9 cellular contexts compared by ENCODE assay signal in the genomic region with DNA sequence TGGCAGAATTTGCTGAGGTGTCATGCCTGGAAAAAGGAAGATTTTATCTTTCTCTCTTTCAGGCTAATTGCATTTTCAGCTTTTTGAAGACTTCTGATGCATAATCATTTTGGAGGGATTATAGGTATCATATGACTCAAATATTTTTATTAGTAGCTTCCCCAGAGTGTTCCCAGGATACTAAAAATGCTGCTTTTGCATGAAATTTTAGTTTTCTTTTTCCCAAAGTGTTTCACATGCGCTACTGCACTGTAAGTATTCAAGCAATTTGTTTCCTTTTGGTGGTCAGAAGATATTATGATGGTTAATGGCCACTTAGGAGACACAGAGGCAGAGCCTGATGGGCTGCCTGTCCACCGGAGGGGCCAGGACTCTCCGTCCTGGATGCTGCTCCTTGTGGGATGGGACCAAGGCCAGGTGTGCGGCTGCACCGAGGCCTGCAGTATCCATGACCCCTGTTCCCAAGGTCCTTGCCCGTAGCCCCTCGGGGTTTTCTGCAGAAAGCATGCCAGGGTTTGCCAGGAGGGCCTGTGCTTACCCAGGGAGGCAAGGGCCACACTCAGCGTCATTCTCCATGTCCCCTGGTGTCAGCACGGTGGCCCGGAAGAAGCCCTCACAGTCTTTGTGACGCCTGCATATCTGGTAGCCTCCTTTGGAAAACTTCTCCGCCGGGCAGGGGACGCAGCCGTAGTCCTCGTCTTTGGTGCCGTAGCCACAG.
"Had no signal": no experiment of that assay in that cellular context is flagged by ENCODE, and none has a peak within 500 bp of the region (broad histone marks: within the 10 kb centered on the region; RNA-seq: fewer than 3 reads in every experiment).

No MANE protein-coding gene starts in this region.

- H3K27me3 ChIP-seq: body of pancreas, upper lobe of left lung had no signal

- H3K9me3 ChIP-seq: body of pancreas, psoas muscle, upper lobe of left lung had no signal

- H3K4me3 ChIP-seq: body of pancreas, lung, psoas muscle, upper lobe of left lung had no signal

- H3K9me3 Mint-ChIP-seq: activated naive CD4-positive, alpha-beta T cell treated with anti-CD3 and anti-CD28 coated beads, Interleukin-2, amount 50 U/mL, for 72 hours; naive thymus-derived CD4-positive, alpha-beta T cell; T-helper 1 cell treated with Interleukin-12 subunit alpha and Interleukin-12 subunit beta and Interleukin-4 antibody, amounts not matched to agents 30 μg/mL and 1 μg/mL, for 36 hours had no signal

- H3K36me3 ChIP-seq: upper lobe of left lung had no signal

- DNase-seq: activated effector memory CD4-positive, alpha-beta T cell treated with Interleukin-2 at 50 U/mL for 16 hours; left cardiac atrium; psoas muscle; upper lobe of left lung had no signal

- H3K36me3 Mint-ChIP-seq: activated naive CD4-positive, alpha-beta T cell treated with anti-CD3 and anti-CD28 coated beads, Interleukin-2, amount 50 U/mL, for 72 hours had no signal

- ATAC-seq: psoas muscle had no signal

- H3K27ac ChIP-seq: body of pancreas, psoas muscle, upper lobe of left lung had no signal

- H3K4me3 Mint-ChIP-seq: naive thymus-derived CD4-positive, alpha-beta T cell; T-helper 1 cell treated with Interleukin-12 subunit alpha and Interleukin-12 subunit beta and Interleukin-4 antibody, amounts not matched to agents 30 μg/mL and 1 μg/mL, for 36 hours had no signal

- H3K4me1 ChIP-seq: body of pancreas, upper lobe of left lung had no signal

- H3K27me3 Mint-ChIP-seq: naive thymus-derived CD4-positive, alpha-beta T cell had no signal

- H3K27ac Mint-ChIP-seq: activated naive CD4-positive, alpha-beta T cell treated with anti-CD3 and anti-CD28 coated beads, Interleukin-2, amount 50 U/mL, for 72 hours; T-helper 1 cell treated with Interleukin-12 subunit alpha and Interleukin-12 subunit beta and Interleukin-4 antibody, amounts not matched to agents 30 μg/mL and 1 μg/mL, for 36 hours had no signal
